Comparison of ENCODE assay signal across 11 cellular contexts in the genomic region with DNA sequence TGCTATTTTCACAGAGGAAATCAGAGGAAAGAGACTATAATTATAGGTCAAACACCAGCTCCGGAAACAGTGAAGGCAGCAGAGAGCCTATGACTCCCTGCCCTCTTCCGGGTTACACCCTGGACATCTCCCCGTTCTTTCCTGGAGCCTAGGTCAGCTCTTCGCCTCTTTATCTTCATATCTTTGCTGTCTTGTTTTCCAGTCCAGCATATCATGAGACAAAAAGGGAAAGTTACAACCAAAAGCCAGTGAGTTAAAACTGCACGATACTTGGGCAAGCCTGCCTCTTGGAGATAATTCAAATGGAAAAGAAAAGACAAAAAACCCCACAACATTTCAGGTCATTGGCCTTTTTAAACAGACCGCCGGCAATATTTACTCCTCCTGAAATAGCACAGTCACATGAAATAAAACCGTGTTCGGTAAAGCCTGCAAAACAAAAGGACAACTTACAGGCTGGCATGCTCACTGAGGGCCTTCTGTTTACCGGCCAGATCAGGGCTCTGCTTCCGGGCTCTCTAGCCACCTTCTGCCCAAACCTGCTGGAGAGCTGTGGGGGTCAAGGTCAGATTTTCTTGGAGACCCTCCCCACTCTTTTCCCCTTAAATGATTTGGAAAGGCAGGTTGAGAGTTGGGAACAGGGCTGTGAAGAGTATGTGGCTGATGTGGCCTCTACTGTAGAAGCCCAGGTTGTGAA. TPM values are rescaled to one million over a fixed set of nuclear protein-coding genes. Genes with fewer than 3 reads are reported as not detected.
DNase-seq lines count a peak whose midpoint lies in the region; ATAC-seq and TF ChIP-seq lines count a peak whose summit lies in the region.
"Had no signal": no experiment of that assay in that cellular context is flagged by ENCODE, and none has a peak within 500 bp of the region (broad histone marks: within the 10 kb centered on the region; RNA-seq: fewer than 3 reads in every experiment).

No MANE protein-coding gene starts in this region.

- TF ChIP-seq CTCF in mammary epithelial cell (conservative IDR thresholded peaks at IDR 0.05 in 1 of 2, IDR thresholded peaks at IDR 0.05 in 1 of 2; ENCODE audit: extremely low read depth in 1 of 2, insufficient read depth in 1 of 2, low read depth in 1 of 2, low read length in 2 of 2) = no peak

- H3K9me3 ChIP-seq in muscle layer of duodenum (ENCODE audit: control insufficient read depth in 1 of 2, low read length in 2 of 2) (no peaks in the 10 kb centered on the region), mammary epithelial cell (replicated peaks; ENCODE audit: insufficient read depth, low read length) (no peaks in the 10 kb centered on the region)

- H3K4me1 ChIP-seq in muscle layer of duodenum (ENCODE audit: control insufficient read depth in 1 of 2, insufficient read depth in 2 of 2, low read length in 2 of 2) (peaks cover 0 to 15% of the 10 kb centered on the region in 2 donors), mammary epithelial cell (ENCODE audit: insufficient read depth, low read length) (peaks cover 11% of the 10 kb centered on the region)

- intact Hi-C loops in mammary epithelial cell (cut with micrococcal nuclease) = no loop called here

- CTCF ChIA-PET in mammary epithelial cell (lab: Charles Lee; ENCODE audit: low non-redundant PET) = no interaction called here

- DNase-seq in Ammon's horn (ENCODE audit: low spot score) (peak; percentile 28), NOMO-1 treated with DMSO at 0.1 percent for 48 hours (lab: John Stamatoyannopoulos, UW; ENCODE audit: unreplicated experiment) (peak; percentile 56), epidermal melanocyte (ENCODE audit: insufficient read length, low spot score) (peak; percentile 58), NCI-H524 treated with DMSO at 0.1 percent for 48 hours (lab: John Stamatoyannopoulos, UW) (no peak), iPS-NIHi7 (ENCODE audit: extremely low spot score) (no peak), mammary epithelial cell (no peak)
- DNase-seq: CD4-positive, alpha-beta T cell; stimulated activated naive CD8-positive, alpha-beta T cell treated with anti-CD3 and anti-CD28 coated beads, Interleukin-15, Interleukin-2, amounts not matched to agents 100 U/mL and 50 U/mL, for 24 hours had no signal

- peak overlapping the region; percentile 19 for H3K27ac ChIP-seq in muscle layer of duodenum (ENCODE audit: low read length)
- H3K27ac ChIP-seq in mammary epithelial cell (ENCODE audit: insufficient read depth, low read depth, low read length) = no peak overlapping the region

- no peak overlapping the region for H3K9ac ChIP-seq in mammary epithelial cell (ENCODE audit: insufficient read depth, low read length)

- ATAC-seq in GM19463 (IDR thresholded peaks at IDR 0.05; ENCODE audit: unreplicated experiment) = no peak
- ATAC-seq: GM12878; stimulated activated naive CD8-positive, alpha-beta T cell treated with anti-CD3 and anti-CD28 coated beads, Interleukin-15, Interleukin-2, amounts not matched to agents 100 U/mL and 50 U/mL, for 24 hours had no signal

- H2AFZ ChIP-seq in mammary epithelial cell (ENCODE audit: low read depth, low read length) = no peak overlapping the region

- no peaks in the 10 kb centered on the region for H3K36me3 ChIP-seq in muscle layer of duodenum (ENCODE audit: control insufficient read depth in 1 of 2, insufficient read depth in 2 of 2, low read length in 2 of 2)
- H3K36me3 ChIP-seq in mammary epithelial cell (ENCODE audit: insufficient read depth, low read length) = no peaks in the 10 kb centered on the region

- dilution Hi-C loops in mammary epithelial cell (cut with HindIII; ENCODE audit: low sequenced_read_pairs) = no loop called here

- in situ Hi-C loops in mammary epithelial cell (cut with MboI; ENCODE audit: low sequenced_read_pairs in 2 of 2) = no loop called here

- H4K20me1 ChIP-seq in mammary epithelial cell (ENCODE audit: insufficient read depth, low read length) = no peaks in the 10 kb centered on the region

- no peak overlapping the region for H3K4me3 ChIP-seq in muscle layer of duodenum (ENCODE audit: low read depth in 1 of 2, low read length in 2 of 2)
- H3K4me3 ChIP-seq in mammary epithelial cell (replicated peaks in 1 of 3; ENCODE audit: insufficient read depth in 1 of 3, low read depth in 2 of 3, low read length in 3 of 3) = no peak overlapping the region
- H3K4me3 ChIP-seq: GM12878 had no signal

- H3K4me2 ChIP-seq in mammary epithelial cell (ENCODE audit: insufficient read depth, low read depth, low read length) = no peak overlapping the region

- H3K27me3 ChIP-seq in muscle layer of duodenum (ENCODE audit: low read depth, low read length) = no peaks in the 10 kb centered on the region
- no peaks in the 10 kb centered on the region for H3K27me3 ChIP-seq in mammary epithelial cell (ENCODE audit: insufficient read depth, low read length)

- 67% methylated on average over 11 of the region's 11 CpGs for WGBS in mammary epithelial cell (ENCODE audit: low coverage, missing lambda C conversion rate)

- no TSS peak for BruUV-seq in mammary epithelial cell (replicated peaks; lab: Mats Ljungman, UMichigan)

- no peaks in the 10 kb centered on the region for H3K79me2 ChIP-seq in mammary epithelial cell (ENCODE audit: insufficient read depth, low read length)

RNA-seq across cellular contexts. Expression of a gene that starts 42.8 kb away (rescaled TPM):
- 10 to 100 TPM; 17.3 to 19.0 TPM for total RNA-seq in mammary epithelial cell
- polyA plus RNA-seq in mammary epithelial cell = 10.4 TPM
- 7.4 TPM for polyA minus RNA-seq in mammary epithelial cell

Comparison
In these comparisons a context has a peak if more than half of its experiments do, and no peak if none do; other contexts are left out.
1. DNase-seq: peak in Ammon's horn (single experiment), NOMO-1 treated with DMSO at 0.1 percent for 48 hours (single experiment) and epidermal melanocyte (single experiment); none in NCI-H524 treated with DMSO at 0.1 percent for 48 hours (single experiment), iPS-NIHi7 (single experiment) and mammary epithelial cell (single experiment).